1 cellular context compared by ENCODE assay signal in genomic region chr12:95385646-95386045, GRCh38.
TF ChIP-seq lines count a peak whose summit lies in the region.

No MANE protein-coding gene starts in this region.

TF ChIP-seq in HepG2, 621 proteins besides CTCF, POLR2A, EP300 and RAD21 (continued from another document):
- no peak for TF ChIP-seq AHDC1 (CRISPR knock-in tag; IDR thresholded peaks at IDR 0.05; ENCODE audit: borderline replicate concordance)
- TF ChIP-seq NFKBIZ (CRISPR knock-in tag; IDR thresholded peaks at IDR 0.05) = no peak
- TF ChIP-seq FOSL2 (CRISPR knock-in tag; IDR thresholded peaks at IDR 0.05) = no peak
- TF ChIP-seq ZNF616 (CRISPR knock-in tag; IDR thresholded peaks at IDR 0.05; ENCODE audit: low read depth) = no peak
- no peak for TF ChIP-seq HNRNPL (IDR thresholded peaks at IDR 0.05; ENCODE audit: low read depth, low read length)
- TF ChIP-seq E2F5 (CRISPR knock-in tag; conservative IDR thresholded peaks at IDR 0.05) = no peak
- no peak for TF ChIP-seq ZNF335 (CRISPR knock-in tag; IDR thresholded peaks at IDR 0.05)
- TF ChIP-seq ZFP36 (IDR thresholded peaks at IDR 0.05; ENCODE audit: borderline replicate concordance, low read depth, low read length, partially characterized antibody) = no peak
- TF ChIP-seq ZNF766 (CRISPR knock-in tag; IDR thresholded peaks at IDR 0.05; ENCODE audit: borderline replicate concordance) = no peak
- no peak for TF ChIP-seq NFKB2 (CRISPR knock-in tag; IDR thresholded peaks at IDR 0.05; ENCODE audit: borderline replicate concordance)
- TF ChIP-seq, protein P1, sequence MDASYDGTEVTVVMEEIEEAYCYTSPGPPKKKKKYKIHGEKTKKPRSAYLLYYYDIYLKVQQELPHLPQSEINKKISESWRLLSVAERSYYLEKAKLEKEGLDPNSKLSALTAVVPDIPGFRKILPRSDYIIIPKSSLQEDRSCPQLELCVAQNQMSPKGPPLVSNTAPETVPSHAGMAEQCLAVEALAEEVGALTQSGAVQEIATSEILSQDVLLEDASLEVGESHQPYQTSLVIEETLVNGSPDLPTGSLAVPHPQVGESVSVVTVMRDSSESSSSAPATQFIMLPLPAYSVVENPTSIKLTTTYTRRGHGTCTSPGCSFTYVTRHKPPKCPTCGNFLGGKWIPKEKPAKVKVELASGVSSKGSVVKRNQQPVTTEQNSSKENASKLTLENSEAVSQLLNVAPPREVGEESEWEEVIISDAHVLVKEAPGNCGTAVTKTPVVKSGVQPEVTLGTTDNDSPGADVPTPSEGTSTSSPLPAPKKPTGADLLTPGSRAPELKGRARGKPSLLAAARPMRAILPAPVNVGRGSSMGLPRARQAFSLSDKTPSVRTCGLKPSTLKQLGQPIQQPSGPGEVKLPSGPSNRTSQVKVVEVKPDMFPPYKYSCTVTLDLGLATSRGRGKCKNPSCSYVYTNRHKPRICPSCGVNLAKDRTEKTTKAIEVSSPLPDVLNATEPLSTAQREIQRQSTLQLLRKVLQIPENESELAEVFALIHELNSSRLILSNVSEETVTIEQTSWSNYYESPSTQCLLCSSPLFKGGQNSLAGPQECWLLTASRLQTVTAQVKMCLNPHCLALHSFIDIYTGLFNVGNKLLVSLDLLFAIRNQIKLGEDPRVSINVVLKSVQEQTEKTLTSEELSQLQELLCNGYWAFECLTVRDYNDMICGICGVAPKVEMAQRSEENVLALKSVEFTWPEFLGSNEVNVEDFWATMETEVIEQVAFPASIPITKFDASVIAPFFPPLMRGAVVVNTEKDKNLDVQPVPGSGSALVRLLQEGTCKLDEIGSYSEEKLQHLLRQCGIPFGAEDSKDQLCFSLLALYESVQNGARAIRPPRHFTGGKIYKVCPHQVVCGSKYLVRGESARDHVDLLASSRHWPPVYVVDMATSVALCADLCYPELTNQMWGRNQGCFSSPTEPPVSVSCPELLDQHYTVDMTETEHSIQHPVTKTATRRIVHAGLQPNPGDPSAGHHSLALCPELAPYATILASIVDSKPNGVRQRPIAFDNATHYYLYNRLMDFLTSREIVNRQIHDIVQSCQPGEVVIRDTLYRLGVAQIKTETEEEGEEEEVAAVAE (CRISPR knock-in tag; IDR thresholded peaks at IDR 0.05; ENCODE audit: borderline replicate concordance) = no peak
TF ChIP-seq in HepG2: peak in this region for 0.
